ENCODE assay signal across 29 cellular contexts in genomic region chr4:181427076-181427475, GRCh38.
"Had no signal": no experiment of that assay in that cellular context is flagged by ENCODE, and none has a peak within 500 bp of the region (broad histone marks: within the 10 kb centered on the region; RNA-seq: fewer than 3 reads in every experiment).

No MANE protein-coding gene starts in this region.

- DNase-seq: activated B cell treated with CpG ODN at 0.5 μM for 24 hours; activated CD4-positive, alpha-beta memory T cell treated with anti-CD3 and anti-CD28 coated beads for 36 hours; activated CD4-positive, alpha-beta T cell treated with anti-CD3 and anti-CD28 coated beads for 36 hours; activated CD4-positive, alpha-beta T cell treated with anti-CD3 and anti-CD28 coated beads, Interleukin-2, amount 10 ng/mL, durations not matched to agents 24 days and 14 days; activated CD4-positive, CD25-positive, alpha-beta regulatory T cell treated with anti-CD3 and anti-CD28 coated beads, Interleukin-2, amount 50 U/mL, for 72 hours; activated CD8-positive, alpha-beta memory T cell treated with anti-CD3 and anti-CD28 coated beads, Interleukin-2, amount 10 ng/mL, durations not matched to agents 7 days and 5 days; activated CD8-positive, alpha-beta memory T cell treated with anti-CD3 and anti-CD28 coated beads, Interleukin-2, amount 50 U/mL, for 4 hours; activated CD8-positive, alpha-beta T cell treated with anti-CD3 and anti-CD28 coated beads, Interleukin-2, amount 10 ng/mL, durations not matched to agents 7 days and 5 days; activated gamma-delta T cell treated with Interleukin-2 at 50 U/mL for 16 hours; activated naive CD4-positive, alpha-beta T cell treated with anti-CD3 and anti-CD28 coated beads, Interleukin-2, amount 50 U/mL, for 16 hours; activated naive CD4-positive, alpha-beta T cell treated with Interleukin-2 at 50 U/mL for 16 hours; activated T-cell treated with anti-CD3 and anti-CD28 coated beads, Interleukin-2, amount 50 U/mL, for 24 hours; activated T-cell treated with anti-CD3 and anti-CD28 coated beads, Interleukin-2, amount 50 U/mL, for 72 hours; adrenal gland; brain microvascular endothelial cell; caudate nucleus; dorsolateral prefrontal cortex; effector memory CD4-positive, alpha-beta T cell; endodermal cell; foreskin keratinocyte; heart right ventricle; T-helper 1 cell; T-helper 17 cell; T1000; WERI-Rb-1 had no signal

- H3K36me3 ChIP-seq: adrenal gland, brain microvascular endothelial cell, gastroesophageal sphincter, heart right ventricle, WERI-Rb-1 had no signal

- H3K4me1 ChIP-seq: foreskin keratinocyte, gastroesophageal sphincter, heart right ventricle had no signal

- H3K27me3 ChIP-seq: adrenal gland, brain microvascular endothelial cell, foreskin keratinocyte, gastroesophageal sphincter, heart right ventricle had no signal

- H3K27ac ChIP-seq: adrenal gland, brain microvascular endothelial cell, dorsolateral prefrontal cortex, foreskin keratinocyte, gastroesophageal sphincter, heart right ventricle, WERI-Rb-1 had no signal

- ATAC-seq: activated CD4-positive, alpha-beta T cell treated with anti-CD3 and anti-CD28 coated beads for 36 hours; activated CD8-positive, alpha-beta memory T cell treated with anti-CD3 and anti-CD28 coated beads, Interleukin-2, amount 10 ng/mL, durations not matched to agents 7 days and 5 days; activated CD8-positive, alpha-beta T cell treated with anti-CD3 and anti-CD28 coated beads, Interleukin-2, amount 10 ng/mL, durations not matched to agents 7 days and 5 days; activated T-cell treated with anti-CD3 and anti-CD28 coated beads, Interleukin-2, amount 50 U/mL, for 72 hours; esophagus mucosa; foreskin keratinocyte; gastroesophageal sphincter; heart right ventricle; T-helper 17 cell had no signal

- H3K4me3 ChIP-seq: adrenal gland, dorsolateral prefrontal cortex, gastroesophageal sphincter, heart right ventricle had no signal

- H3K9me3 ChIP-seq: adrenal gland, gastroesophageal sphincter, heart right ventricle had no signal

- FAIRE-seq: astrocyte, colon had no signal
